7 cellular contexts compared by ENCODE assay signal in genomic region chr1:109984190-109984455, GRCh38. TPM values are rescaled to one million over a fixed set of nuclear protein-coding genes. Genes with fewer than 3 reads are reported as not detected.
DNase-seq lines count a peak whose midpoint lies in the region; ATAC-seq and TF ChIP-seq lines count a peak whose summit lies in the region.

No MANE protein-coding gene starts in this region.

- peaks cover 27% of the 10 kb centered on the region for H3K4me1 ChIP-seq in HUES48 (ENCODE audit: control insufficient read depth, insufficient read depth, low read length)
- peaks cover 14% of the 10 kb centered on the region for H3K4me1 ChIP-seq in right cardiac atrium (ENCODE audit: control insufficient read depth, insufficient read depth, low read length)

- no peaks in the 10 kb centered on the region for H3K9me3 ChIP-seq in HUES48 (ENCODE audit: control insufficient read depth, insufficient read depth, low read length)
- no peaks in the 10 kb centered on the region for H3K9me3 ChIP-seq in WERI-Rb-1 (ENCODE audit: severe bottlenecking)
- no peaks in the 10 kb centered on the region for H3K9me3 ChIP-seq in right cardiac atrium (ENCODE audit: control insufficient read depth, low read length)

- 9% methylated on average over 7 of the region's 7 CpGs for WGBS in right cardiac atrium

- H3K4me3 ChIP-seq in HUES48 (ENCODE audit: low read depth, low read length) (peak overlapping the region; percentile 18; the same call in 1 of the 2 replicates), WERI-Rb-1 (ENCODE audit: low read depth, low read length) (peak overlapping the region; percentile 64), right cardiac atrium (ENCODE audit: low read length) (no peak overlapping the region)

- DNase-seq in WERI-Rb-1 (no peak), right cardiac atrium (no peak), substantia nigra (lab: John Stamatoyannopoulos, UW) (peak in 1 of 49 donors; percentile 73), NCI-H82 (lab: John Stamatoyannopoulos, UW) (no peak), GM19238 (ENCODE audit: insufficient read length, low spot score) (no peak), HuH-7.5 (ENCODE audit: low spot score) (no peak)

- H3K36me3 ChIP-seq in HUES48 (ENCODE audit: control insufficient read depth, insufficient read depth, low read length): peaks cover 4% of the 10 kb centered on the region; the same call in 1 of the 2 replicates
- H3K36me3 ChIP-seq in WERI-Rb-1: peaks cover 19% of the 10 kb centered on the region

- H3K27ac ChIP-seq in HUES48 (ENCODE audit: low read depth, low read length): no peak overlapping the region
- no peak overlapping the region for H3K27ac ChIP-seq in WERI-Rb-1
- H3K27ac ChIP-seq in right cardiac atrium (ENCODE audit: low read length): peak overlapping the region; percentile 94
- H3K27ac ChIP-seq in substantia nigra (ENCODE audit: low read depth, low read length, poor library complexity, severe bottlenecking): peak overlapping the region; percentile 96

- H3K9ac ChIP-seq in HUES48 (ENCODE audit: low read depth, low read length): no peak overlapping the region

- TF ChIP-seq CTCF in WERI-Rb-1 (IDR thresholded peaks at IDR 0.05; ENCODE audit: low read depth, low read length): no peak

- H3K27me3 ChIP-seq in HUES48 (ENCODE audit: control insufficient read depth, insufficient read depth, low read length): peaks cover 7% of the 10 kb centered on the region; the same call in 1 of the 2 replicates
- no peaks in the 10 kb centered on the region for H3K27me3 ChIP-seq in WERI-Rb-1 (ENCODE audit: insufficient read depth, low read depth, severe bottlenecking)
- H3K27me3 ChIP-seq in right cardiac atrium (ENCODE audit: control insufficient read depth, insufficient read depth): no peaks in the 10 kb centered on the region

- ATAC-seq in right cardiac atrium: peak; percentile 30 to 45

- intact Hi-C loops in right cardiac atrium (cut with DNase I): loop anchor here (2.0 to 10.0 kb wide), 9 partner anchors 72 to 439 kb away; partner anchors contain the start of genes GNAI3 (in 2 of the 4) and CSF1 (in 1 of the 4)

RNA-seq across cellular contexts. Expression of gene AHCYL1, which starts 0.4 kb away (rescaled TPM):
- total RNA-seq in right cardiac atrium: 10 to 100 TPM; 37.4 to 49.6 (median 43.8) TPM
- 27.7 TPM for polyA plus RNA-seq in right cardiac atrium

RNA-seq across cellular contexts. Expression of gene STRIP1, which starts 50.3 kb away (rescaled TPM):
- total RNA-seq in right cardiac atrium: 10 to 100 TPM; 17.9 to 20.5 (median 18.8) TPM
- 10.8 TPM for polyA plus RNA-seq in right cardiac atrium

Comparison
In these comparisons a context has a peak if more than half of its experiments do, and no peak if none do; other contexts are left out.
1. H3K27ac ChIP-seq: peak in right cardiac atrium (single experiment) and substantia nigra (single experiment); none in HUES48 (single experiment) and WERI-Rb-1 (single experiment).